Comparison of ENCODE assay signal across 12 cellular contexts in genomic region chr22:41415554-41415953, GRCh38. TPM values are rescaled to one million over a fixed set of nuclear protein-coding genes. Genes with fewer than 3 reads are reported as not detected.
A peak's percentile ranks its signal among the peaks of the same experiment; 100 is the strongest.
DNase-seq lines count a peak whose midpoint lies in the region; ATAC-seq and TF ChIP-seq lines count a peak whose summit lies in the region.
"Had no signal": no experiment of that assay in that cellular context is flagged by ENCODE, and none has a peak within 500 bp of the region (broad histone marks: within the 10 kb centered on the region; RNA-seq: fewer than 3 reads in every experiment).

No MANE protein-coding gene starts in this region.

- H3K36me3 ChIP-seq in testis (ENCODE audit: low read depth, missing control alignments), result no peaks in the 10 kb centered on the region
- H3K36me3 ChIP-seq in MM.1S (replicated peaks; ENCODE audit: insufficient read depth, low read length), result no peaks in the 10 kb centered on the region
- H3K36me3 ChIP-seq: colonic mucosa, MG63 had no signal

- H3K4me2 ChIP-seq in MM.1S (ENCODE audit: low read depth, low read length), result no peak overlapping the region

- H3K27me3 Mint-ChIP-seq in activated T-cell treated with anti-CD3 and anti-CD28 coated beads, Interleukin-2, amount 50 U/mL, for 72 hours (ENCODE audit: low read depth), result no peaks in the 10 kb centered on the region
- no peaks in the 10 kb centered on the region for H3K27me3 Mint-ChIP-seq in activated T-helper 2 cell treated with anti-CD3 and anti-CD28 coated beads, Interferon-gamma antibody, Interleukin-2, Interleukin-4, amounts not matched to agents 10 μg/mL and 5 μg/mL and 100 μg/mL, durations not matched to agents 14 hours and 24 hours and 36 hours (ENCODE audit: low read depth)

- no peak for TF ChIP-seq POLR2A in testis (IDR thresholded peaks at IDR 0.05)

- H3K9me2 ChIP-seq in MM.1S (replicated peaks; ENCODE audit: insufficient read depth, low read length), result no peaks in the 10 kb centered on the region

- peaks cover 38% of the 10 kb centered on the region for H3K4me1 Mint-ChIP-seq in activated T-cell treated with anti-CD3 and anti-CD28 coated beads, Interleukin-2, amount 50 U/mL, for 72 hours (ENCODE audit: low read depth)
- peaks cover 19% of the 10 kb centered on the region for H3K4me1 Mint-ChIP-seq in activated T-helper 2 cell treated with anti-CD3 and anti-CD28 coated beads, Interferon-gamma antibody, Interleukin-2, Interleukin-4, amounts not matched to agents 10 μg/mL and 5 μg/mL and 100 μg/mL, durations not matched to agents 14 hours and 24 hours and 36 hours (ENCODE audit: low read depth)

- DNase-seq in activated T-cell treated with anti-CD3 and anti-CD28 coated beads, Interleukin-2, amount 50 U/mL, for 72 hours, result no peak
- DNase-seq in activated T-cell treated with anti-CD3 and anti-CD28 coated beads for 4 hours (no peak), medulla oblongata (ENCODE audit: extremely low spot score) (peak; percentile 6), testis (no peak), MM.1S (no peak)
- DNase-seq in activated T-helper 2 cell treated with anti-CD3 and anti-CD28 coated beads, Interferon-gamma antibody, Interleukin-2, Interleukin-4, amounts not matched to agents 10 μg/mL and 5 μg/mL and 100 μg/mL, durations not matched to agents 14 hours and 24 hours and 36 hours (ENCODE audit: low spot score), result no peak
- DNase-seq: activated CD4-positive, alpha-beta T cell treated with anti-CD3 and anti-CD28 coated beads for 1 hour; colonic mucosa; hypothalamus; MG63 had no signal

- H3K4me3 Mint-ChIP-seq in activated T-cell treated with anti-CD3 and anti-CD28 coated beads, Interleukin-2, amount 50 U/mL, for 72 hours, result peak overlapping the region; percentile 97 to 99
- peak overlapping the region; percentile 97 for H3K4me3 Mint-ChIP-seq in activated T-helper 2 cell treated with anti-CD3 and anti-CD28 coated beads, Interferon-gamma antibody, Interleukin-2, Interleukin-4, amounts not matched to agents 10 μg/mL and 5 μg/mL and 100 μg/mL, durations not matched to agents 14 hours and 24 hours and 36 hours (ENCODE audit: low read depth)

- H3K27ac ChIP-seq in testis (peak overlapping the region; percentile 1 to 39), MM.1S (ENCODE audit: low read length) (no peak overlapping the region)

- TF ChIP-seq CTCF in testis (IDR thresholded peaks at IDR 0.05), result no peak
- no peak for TF ChIP-seq CTCF in MM.1S (IDR thresholded peaks at IDR 0.05; ENCODE audit: low read length)

- H3K36me3 Mint-ChIP-seq in activated T-cell treated with anti-CD3 and anti-CD28 coated beads, Interleukin-2, amount 50 U/mL, for 72 hours (ENCODE audit: insufficient read depth in 2 of 2), result peaks cover 0 to 2% of the 10 kb centered on the region in 2 donors
- peaks cover 8% of the 10 kb centered on the region for H3K36me3 Mint-ChIP-seq in activated T-helper 2 cell treated with anti-CD3 and anti-CD28 coated beads, Interferon-gamma antibody, Interleukin-2, Interleukin-4, amounts not matched to agents 10 μg/mL and 5 μg/mL and 100 μg/mL, durations not matched to agents 14 hours and 24 hours and 36 hours (ENCODE audit: low read depth)

- no peaks in the 10 kb centered on the region for H3K27me3 ChIP-seq in testis
- H3K27me3 ChIP-seq in MM.1S (replicated peaks; ENCODE audit: insufficient read depth, low read length), result no peaks in the 10 kb centered on the region
- H3K27me3 ChIP-seq: colonic mucosa, MG63 had no signal

- H3K9me3 ChIP-seq in testis, result no peaks in the 10 kb centered on the region
- no peaks in the 10 kb centered on the region for H3K9me3 ChIP-seq in MM.1S (replicated peaks; ENCODE audit: insufficient read depth, low read length)
- H3K9me3 ChIP-seq: colonic mucosa, MG63 had no signal

- no peak overlapping the region for H2AFZ ChIP-seq in MM.1S (ENCODE audit: low read length)

- intact Hi-C loops in activated T-helper 2 cell treated with anti-CD3 and anti-CD28 coated beads, Interferon-gamma antibody, Interleukin-2, Interleukin-4, amounts not matched to agents 10 μg/mL and 5 μg/mL and 100 μg/mL, durations not matched to agents 14 hours and 24 hours and 36 hours (cut with micrococcal nuclease), result no loop called here
- intact Hi-C loops in testis (cut with DNase I; ENCODE audit: low total_unique reads), result no loop called here

- H3K4me1 ChIP-seq in testis (peaks cover 63% of the 10 kb centered on the region), MM.1S (ENCODE audit: low read length) (peaks cover 10% of the 10 kb centered on the region)

- H3K9ac ChIP-seq in MM.1S (ENCODE audit: low read length), result no peak overlapping the region

- H3K4me3 ChIP-seq in testis, result no peak overlapping the region
- H3K4me3 ChIP-seq in MM.1S (ENCODE audit: low read length), result no peak overlapping the region
- H3K4me3 ChIP-seq: colonic mucosa, MG63 had no signal

- peaks cover 24% of the 10 kb centered on the region for H3K79me2 ChIP-seq in MM.1S (ENCODE audit: low read length)

- H3K27ac Mint-ChIP-seq in activated T-cell treated with anti-CD3 and anti-CD28 coated beads, Interleukin-2, amount 50 U/mL, for 72 hours, result peak overlapping the region; percentile 42
- H3K27ac Mint-ChIP-seq in activated T-helper 2 cell treated with anti-CD3 and anti-CD28 coated beads, Interferon-gamma antibody, Interleukin-2, Interleukin-4, amounts not matched to agents 10 μg/mL and 5 μg/mL and 100 μg/mL, durations not matched to agents 14 hours and 24 hours and 36 hours, result peak overlapping the region; percentile 55

- H3K9me3 Mint-ChIP-seq in activated T-cell treated with anti-CD3 and anti-CD28 coated beads, Interleukin-2, amount 50 U/mL, for 72 hours, result no peaks in the 10 kb centered on the region
- H3K9me3 Mint-ChIP-seq in activated T-helper 2 cell treated with anti-CD3 and anti-CD28 coated beads, Interferon-gamma antibody, Interleukin-2, Interleukin-4, amounts not matched to agents 10 μg/mL and 5 μg/mL and 100 μg/mL, durations not matched to agents 14 hours and 24 hours and 36 hours, result no peaks in the 10 kb centered on the region

- no peak for ATAC-seq in activated T-cell treated with anti-CD3 and anti-CD28 coated beads, Interleukin-2, amount 50 U/mL, for 72 hours (replicated peaks in 1 of 2)
- no peak for ATAC-seq in GM18498 (IDR thresholded peaks at IDR 0.05; ENCODE audit: unreplicated experiment)
- ATAC-seq in HG02759 (IDR thresholded peaks at IDR 0.05; ENCODE audit: unreplicated experiment), result no peak

- WGBS in testis, 2 donors, result 71 to 85% methylated on average over 3 to 4 of the region's 4 CpGs

- peaks cover 18% of the 10 kb centered on the region for H3F3A ChIP-seq in MM.1S (ENCODE audit: insufficient read depth, low read length)

- H4K20me1 ChIP-seq in MM.1S (ENCODE audit: insufficient read depth, low read length), result no peaks in the 10 kb centered on the region

RNA-seq across cellular contexts. Expression of gene TOB2, which starts 31.0 kb away (rescaled TPM):
- 10 to 100 TPM; 32.5 TPM for total RNA-seq in activated T-cell treated with anti-CD3 and anti-CD28 coated beads, Interleukin-2, amount 50 U/mL, for 72 hours
- total RNA-seq in activated T-helper 2 cell treated with anti-CD3 and anti-CD28 coated beads, Interferon-gamma antibody, Interleukin-2, Interleukin-4, amounts not matched to agents 10 μg/mL and 5 μg/mL and 100 μg/mL, durations not matched to agents 14 hours and 24 hours and 36 hours, result 41.2 and 44.2 TPM in 2 replicates
- total RNA-seq in testis, result 10 to 100 TPM; 35.4 to 41.7 TPM
- polyA plus RNA-seq in testis (ENCODE audit: insufficient read depth, low read depth, low replicate concordance), result 32.7 TPM

RNA-seq across cellular contexts. Expression of gene TEF, which starts 33.8 kb away (rescaled TPM):
- 1 to 10 TPM; 1.5 to 2.0 TPM for total RNA-seq in activated T-cell treated with anti-CD3 and anti-CD28 coated beads, Interleukin-2, amount 50 U/mL, for 72 hours
- 1.7 and 1.9 TPM in 2 replicates for total RNA-seq in activated T-helper 2 cell treated with anti-CD3 and anti-CD28 coated beads, Interferon-gamma antibody, Interleukin-2, Interleukin-4, amounts not matched to agents 10 μg/mL and 5 μg/mL and 100 μg/mL, durations not matched to agents 14 hours and 24 hours and 36 hours
- total RNA-seq in testis, result 10 to 100 TPM; 32.8 to 40.9 TPM
- 25.6 TPM for polyA plus RNA-seq in testis (ENCODE audit: insufficient read depth, low read depth, low replicate concordance)

RNA-seq across cellular contexts. Expression of gene PHF5A, which starts 52.9 kb away (rescaled TPM):
- total RNA-seq in activated T-cell treated with anti-CD3 and anti-CD28 coated beads, Interleukin-2, amount 50 U/mL, for 72 hours, result 10 to 100 TPM; 69.2 to 77.4 TPM
- total RNA-seq in activated T-helper 2 cell treated with anti-CD3 and anti-CD28 coated beads, Interferon-gamma antibody, Interleukin-2, Interleukin-4, amounts not matched to agents 10 μg/mL and 5 μg/mL and 100 μg/mL, durations not matched to agents 14 hours and 24 hours and 36 hours, result 72.1 and 74.3 TPM in 2 replicates
- 10 to 100 TPM; 33.7 to 35.1 TPM for total RNA-seq in testis
- 42.8 TPM for polyA plus RNA-seq in testis (ENCODE audit: insufficient read depth, low read depth, low replicate concordance)

RNA-seq across cellular contexts. Expression of gene ACO2, which starts 53.4 kb away (rescaled TPM):
- total RNA-seq in activated T-cell treated with anti-CD3 and anti-CD28 coated beads, Interleukin-2, amount 50 U/mL, for 72 hours, result 10 to 100 TPM; 73.3 to 74.9 TPM
- 94.1 and 96.1 TPM in 2 replicates for total RNA-seq in activated T-helper 2 cell treated with anti-CD3 and anti-CD28 coated beads, Interferon-gamma antibody, Interleukin-2, Interleukin-4, amounts not matched to agents 10 μg/mL and 5 μg/mL and 100 μg/mL, durations not matched to agents 14 hours and 24 hours and 36 hours
- total RNA-seq in testis, result 100 to 1,000 TPM; 133 to 178 TPM
- 113 TPM for polyA plus RNA-seq in testis (ENCODE audit: insufficient read depth, low read depth, low replicate concordance)

Comparison
In these comparisons a context has a peak if more than half of its experiments do, and no peak if none do; other contexts are left out.
1. RNA of gene TEF, which starts 33.8 kb away (total RNA-seq): 32.8 to 40.9 TPM in testis; 1.5 to 2.0 TPM in activated T-cell treated with anti-CD3 and anti-CD28 coated beads, Interleukin-2, amount 50 U/mL, for 72 hours and 1.7 to 1.9 TPM in activated T-helper 2 cell treated with anti-CD3 and anti-CD28 coated beads, Interferon-gamma antibody, Interleukin-2, Interleukin-4, amounts not matched to agents 10 μg/mL and 5 μg/mL and 100 μg/mL, durations not matched to agents 14 hours and 24 hours and 36 hours; every median in the first group is over 10 times any median in the second.